9 cellular contexts compared by ENCODE assay signal in genomic region chr5:160390787-160391696, GRCh38. TPM values are rescaled to one million over a fixed set of nuclear protein-coding genes. Genes with fewer than 3 reads are reported as not detected.
DNase-seq lines count a peak whose midpoint lies in the region; ATAC-seq and TF ChIP-seq lines count a peak whose summit lies in the region.
"Had no signal": no experiment of that assay in that cellular context is flagged by ENCODE, and none has a peak within 500 bp of the region (broad histone marks: within the 10 kb centered on the region; RNA-seq: fewer than 3 reads in every experiment).

No MANE protein-coding gene starts in this region.

- no peak overlapping the region for H3K4me3 Mint-ChIP-seq in Caco-2 (ENCODE audit: unreplicated experiment)
- H3K4me3 Mint-ChIP-seq: IgD-negative memory B cell had no signal

- H3K4me1 ChIP-seq in Caco-2 (no peaks in the 10 kb centered on the region), neuronal stem cell (ENCODE audit: control insufficient read depth in 2 of 2, insufficient read depth in 1 of 2, low read depth in 1 of 2, low read length in 2 of 2) (no peaks in the 10 kb centered on the region)

- H3K23ac ChIP-seq in neuronal stem cell (ENCODE audit: low read depth, low read length, poor library complexity) = no peak overlapping the region

- no peak overlapping the region for H2BK12ac ChIP-seq in neuronal stem cell (ENCODE audit: low read length)

- TF ChIP-seq CTCF in Caco-2 (IDR thresholded peaks at IDR 0.05; ENCODE audit: insufficient read depth in 1 of 2, low read depth in 1 of 2, low read length in 1 of 2, severe bottlenecking in 1 of 2, unreplicated experiment in 1 of 2) (peak; percentile 43 to 49), astrocyte of the spinal cord (IDR thresholded peaks at IDR 0.05; ENCODE audit: low read depth, low read length) (peak; percentile 36)

- H3K27me3 Mint-ChIP-seq in Caco-2 (ENCODE audit: insufficient read depth, unreplicated experiment) = no peaks in the 10 kb centered on the region
- H3K27me3 Mint-ChIP-seq: IgD-negative memory B cell had no signal

- no peak overlapping the region for H2BK5ac ChIP-seq in neuronal stem cell (ENCODE audit: low read length)

- no peaks in the 10 kb centered on the region for H3K79me1 ChIP-seq in neuronal stem cell (ENCODE audit: low read depth, low read length)

- no peak overlapping the region for H3K4me2 ChIP-seq in neuronal stem cell (ENCODE audit: insufficient read depth, low read length, poor library complexity, severe bottlenecking)

- H2BK120ac ChIP-seq in neuronal stem cell (ENCODE audit: low read depth, low read length) = no peak overlapping the region

- H3K27me3 ChIP-seq in Caco-2 (replicated peaks; ENCODE audit: control insufficient read depth, insufficient read depth, low read length) (no peaks in the 10 kb centered on the region), neuronal stem cell (ENCODE audit: control insufficient read depth in 3 of 3, insufficient read depth in 3 of 3, low read depth in 1 of 3, low read length in 3 of 3) (no peaks in the 10 kb centered on the region)

- no TSS peak for BruUV-seq in Caco-2 (replicated peaks; lab: Mats Ljungman, UMichigan)

- no peak overlapping the region for H3K4ac ChIP-seq in neuronal stem cell (ENCODE audit: low read length)

- POLR2A ChIA-PET in Caco-2 (lab: Charles Lee) = no interaction called here

- peaks cover 18% of the 10 kb centered on the region for H3K9me3 Mint-ChIP-seq in Caco-2 (ENCODE audit: unreplicated experiment)

- H3K27ac Mint-ChIP-seq in Caco-2 (ENCODE audit: unreplicated experiment) = no peak overlapping the region
- H3K27ac Mint-ChIP-seq: IgD-negative memory B cell had no signal

- no peak overlapping the region for H2BK15ac ChIP-seq in neuronal stem cell (ENCODE audit: low read length)

- no peaks in the 10 kb centered on the region for H3K36me3 ChIP-seq in Caco-2 (ENCODE audit: control insufficient read depth, insufficient read depth, low read length)
- H3K36me3 ChIP-seq in neuronal stem cell (replicated peaks in 1 of 2; ENCODE audit: control insufficient read depth in 2 of 2, insufficient read depth in 2 of 2, low read length in 2 of 2) = peaks cover 3 to 39% of the 10 kb centered on the region in 2 donors

- H3K9me3 ChIP-seq in Caco-2 (peaks cover 11% of the 10 kb centered on the region), neuronal stem cell (replicated peaks in 1 of 2; ENCODE audit: control insufficient read depth in 2 of 2, insufficient read depth in 1 of 2, low read depth in 1 of 2, low read length in 2 of 2) (peaks cover 3 to 17% of the 10 kb centered on the region in 2 donors)

- no peak overlapping the region for H3K14ac ChIP-seq in neuronal stem cell (ENCODE audit: low read length)

- intact Hi-C loops in Caco-2 (cut with micrococcal nuclease; ENCODE audit: unreplicated experiment) = loop anchor here (1.0 to 5.0 kb wide), 5 partner anchors 46 to 949 kb away; no protein-coding TSS in a partner anchor

- H3K18ac ChIP-seq in neuronal stem cell (ENCODE audit: low read length) = no peak overlapping the region

- ATAC-seq in HG03108 (IDR thresholded peaks at IDR 0.05; ENCODE audit: unreplicated experiment) (no peak), GM18505 (IDR thresholded peaks at IDR 0.05; ENCODE audit: unreplicated experiment) (no peak)

- no peak overlapping the region for H4K8ac ChIP-seq in neuronal stem cell (ENCODE audit: low read depth, low read length)

- no peak overlapping the region for H3K27ac ChIP-seq in neuronal stem cell (replicated peaks; ENCODE audit: low read length)

- H3K36me3 Mint-ChIP-seq in Caco-2 (ENCODE audit: insufficient read depth, unreplicated experiment) = peaks cover 5% of the 10 kb centered on the region

- WGBS in neuronal stem cell (ENCODE audit: extremely low coverage in 2 of 2, insufficient read length in 2 of 2, insufficient replicate concordance in 1 of 2), 2 donors = no CpG with 5 or more reads among the region's 8 CpGs

- no peak overlapping the region for H2AK5ac ChIP-seq in neuronal stem cell (ENCODE audit: low read depth, low read length)

- H2AFZ ChIP-seq in neuronal stem cell (ENCODE audit: low read length) = no peak overlapping the region

- TF ChIP-seq POLR2A in GM18505 (IDR thresholded peaks at IDR 0.05; ENCODE audit: borderline replicate concordance, extremely low read depth, insufficient read depth, insufficient read length) = no peak

- DNase-seq in Caco-2 (no peak), HS-5 (ENCODE audit: low read depth) (peak; percentile 11), astrocyte of the spinal cord (ENCODE audit: low read depth, low spot score) (peak; percentile 42), lung microvascular endothelial cell (ENCODE audit: low read depth in 2 of 2) (peak; percentile 31 to 48), UCSD-AML1 (lab: John Stamatoyannopoulos, UW; ENCODE audit: unreplicated experiment) (no peak), neuronal stem cell (ENCODE audit: low spot score) (no peak)

- no peaks in the 10 kb centered on the region for H3K4me1 Mint-ChIP-seq in Caco-2 (ENCODE audit: low read depth, unreplicated experiment)
- H3K4me1 Mint-ChIP-seq: IgD-negative memory B cell had no signal

- CTCF ChIA-PET in Caco-2 (lab: Charles Lee) = interaction anchor here (0.6 to 1.4 kb wide), 12 partner anchors 9 to 404 kb away, joined by 3 to 16 read pairs (median 4); partner anchors contain the start of genes FAM200C and SLU7

- H3K9ac ChIP-seq in neuronal stem cell (ENCODE audit: low read depth, low read length, poor library complexity) = no peak overlapping the region

- H3K4me3 ChIP-seq in Caco-2 (ENCODE audit: low read depth, low read length) = no peak overlapping the region
- H3K4me3 ChIP-seq in astrocyte of the spinal cord (ENCODE audit: low read depth, low read length) = no peak overlapping the region
- no peak overlapping the region for H3K4me3 ChIP-seq in neuronal stem cell (ENCODE audit: low read length in 2 of 2)

- H4K91ac ChIP-seq in neuronal stem cell (ENCODE audit: low read depth, low read length, poor library complexity) = no peak overlapping the region

- in situ Hi-C loops in astrocyte of the spinal cord (cut with HindIII; ENCODE audit: low sequenced_read_pairs) = no loop called here

RNA-seq across cellular contexts. Expression of gene FAM200C, which starts 8.8 kb away (rescaled TPM):
- 3.2 TPM in 2 replicates for total RNA-seq in Caco-2 (2022)
- 2.0 and 3.2 TPM in 2 replicates for total RNA-seq in lung microvascular endothelial cell
- 8.7 TPM for polyA plus RNA-seq in neuronal stem cell (2013, experiment 1 of 2)
- polyA plus RNA-seq in neuronal stem cell (2013, experiment 2 of 2) = 9.0 TPM

RNA-seq across cellular contexts. Expression of gene C1QTNF2, which starts 20.6 kb away (rescaled TPM):
- total RNA-seq in Caco-2 (2022) (0.16 TPM in 1 of 2 replicates, not detected in the other), lung microvascular endothelial cell (under 0.01 and 0.20 TPM in 2 replicates)
- 0.36 TPM for polyA plus RNA-seq in neuronal stem cell (2013, experiment 1 of 2)
- 0.37 TPM for polyA plus RNA-seq in neuronal stem cell (2013, experiment 2 of 2)
- polyA plus RNA-seq: IgD-negative memory B cell had no signal

RNA-seq across cellular contexts. Expression of gene SLU7, which starts 27.8 kb away (rescaled TPM):
- total RNA-seq in Caco-2 (2022) (53.1 and 55.0 TPM in 2 replicates), lung microvascular endothelial cell (41.4 and 67.3 TPM in 2 replicates)
- 34.7 TPM for polyA plus RNA-seq in neuronal stem cell (2013, experiment 1 of 2)
- polyA plus RNA-seq in neuronal stem cell (2013, experiment 2 of 2) = 36.7 TPM

RNA-seq across cellular contexts. Expression of gene PTTG1, which starts 30.6 kb away (rescaled TPM):
- 148 and 157 TPM in 2 replicates for total RNA-seq in Caco-2 (2022)
- 25.8 and 64.3 TPM in 2 replicates for total RNA-seq in lung microvascular endothelial cell
- polyA plus RNA-seq in neuronal stem cell (2013, experiment 1 of 2) = 707 TPM
- 711 TPM for polyA plus RNA-seq in neuronal stem cell (2013, experiment 2 of 2)

Comparison
In these comparisons a context has a peak if more than half of its experiments do, and no peak if none do; other contexts are left out.
1. DNase-seq: peak in HS-5 (single experiment), astrocyte of the spinal cord (single experiment) and lung microvascular endothelial cell (2 of 2); none in Caco-2 (0 of 2), UCSD-AML1 (single experiment) and neuronal stem cell (single experiment).